ENCODE assay signal across 24 cellular contexts in the genomic region with DNA sequence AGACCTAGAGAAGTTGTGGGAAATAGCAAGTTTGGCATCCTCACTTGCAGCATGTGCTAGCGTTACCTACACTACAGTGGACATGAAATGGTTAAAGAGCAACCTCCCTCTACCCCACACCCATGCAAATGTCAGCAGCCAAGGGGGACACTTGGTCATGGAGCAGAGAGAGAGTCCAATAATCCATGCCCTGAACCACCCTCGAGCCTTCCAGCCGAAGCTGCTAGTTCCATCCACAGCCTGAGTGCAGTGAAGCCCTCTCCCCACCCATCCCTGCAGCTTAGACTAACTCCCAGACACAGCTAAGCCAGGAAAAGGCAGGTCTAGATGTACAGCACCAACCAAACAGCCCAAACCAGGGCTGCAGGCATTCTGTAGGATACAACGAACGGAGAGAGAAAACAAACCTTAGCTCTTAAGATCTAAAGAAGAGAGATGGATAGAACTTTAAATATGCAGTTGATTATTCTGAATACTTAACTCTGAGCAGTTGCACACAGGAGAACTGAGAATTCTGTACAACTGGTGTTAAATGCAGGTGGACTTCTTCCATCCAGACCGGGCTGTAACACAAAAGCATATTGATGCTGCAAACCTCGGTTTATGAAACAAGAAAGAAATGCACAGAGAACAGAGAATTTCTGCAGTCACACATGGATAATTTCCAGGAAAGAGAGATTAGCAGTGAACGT.
DNase-seq lines count a peak whose midpoint lies in the region; ATAC-seq lines count a peak whose summit lies in the region.
"Had no signal": no experiment of that assay in that cellular context is flagged by ENCODE, and none has a peak within 500 bp of the region (broad histone marks: within the 10 kb centered on the region; RNA-seq: fewer than 3 reads in every experiment).

No MANE protein-coding gene starts in this region.

- no peak for ATAC-seq in GM18511 (IDR thresholded peaks at IDR 0.05; ENCODE audit: unreplicated experiment)
- ATAC-seq: GM12878, K562, PC-3 had no signal

- H3K27ac ChIP-seq in angular gyrus (ENCODE audit: low read depth, low read length) = peak overlapping the region; percentile 81
- H3K27ac ChIP-seq: SK-N-MC had no signal

- H3K9me3 Mint-ChIP-seq in activated T-helper 1 cell treated with anti-CD3 and anti-CD28 coated beads, Interleukin-12 subunit alpha, Interleukin-12 subunit beta, Interleukin-2, Interleukin-4 antibody, amounts not matched to agents 30 ng/mL and 10 ng/mL and 1 ng/mL, durations not matched to agents 14 hours and 24 hours and 36 hours = no peaks in the 10 kb centered on the region
- no peaks in the 10 kb centered on the region for H3K9me3 Mint-ChIP-seq in activated CD4-positive, alpha-beta T cell treated with anti-CD3 and anti-CD28 coated beads, Interleukin-2, amount 10 ng/mL, durations not matched to agents 24 days and 14 days

- H3K36me3 Mint-ChIP-seq in activated T-helper 1 cell treated with anti-CD3 and anti-CD28 coated beads, Interleukin-12 subunit alpha, Interleukin-12 subunit beta, Interleukin-2, Interleukin-4 antibody, amounts not matched to agents 30 ng/mL and 10 ng/mL and 1 ng/mL, durations not matched to agents 14 hours and 24 hours and 36 hours (ENCODE audit: low read depth) = no peaks in the 10 kb centered on the region
- H3K36me3 Mint-ChIP-seq in activated CD4-positive, alpha-beta T cell treated with anti-CD3 and anti-CD28 coated beads, Interleukin-2, amount 10 ng/mL, durations not matched to agents 24 days and 14 days (ENCODE audit: low read depth) = no peaks in the 10 kb centered on the region
- H3K36me3 Mint-ChIP-seq: CD4-positive, alpha-beta memory T cell had no signal

- peak; percentile 35 for DNase-seq in inferior parietal cortex (ENCODE audit: extremely low spot score)
- peak; percentile 21 for DNase-seq in midbrain (lab: John Stamatoyannopoulos, UW)
- DNase-seq in activated T-helper 1 cell treated with anti-CD3 and anti-CD28 coated beads, Interleukin-12 subunit alpha, Interleukin-12 subunit beta, Interleukin-2, Interleukin-4 antibody, amounts not matched to agents 30 ng/mL and 10 ng/mL and 1 ng/mL, durations not matched to agents 14 hours and 24 hours and 36 hours (ENCODE audit: low spot score) = no peak
- DNase-seq in epidermal melanocyte (ENCODE audit: insufficient read length, low spot score) = no peak
- DNase-seq in activated CD4-positive, alpha-beta T cell treated with anti-CD3 and anti-CD28 coated beads, Interleukin-2, amount 10 ng/mL, durations not matched to agents 24 days and 14 days = no peak
- DNase-seq: Caco-2; CD4-positive, alpha-beta memory T cell; DMS 273 treated with DMSO at 0.1 percent for 48 hours; DND-41; GOT3; MG63; NCI-H1417; NCI-H1694 treated with DMSO at 0.1 percent for 48 hours; NCI-H2081 treated with DMSO at 0.1 percent for 48 hours; NCI-H446; NCI-H526; PC-3; RPMI8226; SHP77 had no signal

- H3K4me3 Mint-ChIP-seq in activated T-helper 1 cell treated with anti-CD3 and anti-CD28 coated beads, Interleukin-12 subunit alpha, Interleukin-12 subunit beta, Interleukin-2, Interleukin-4 antibody, amounts not matched to agents 30 ng/mL and 10 ng/mL and 1 ng/mL, durations not matched to agents 14 hours and 24 hours and 36 hours = no peak overlapping the region
- no peak overlapping the region for H3K4me3 Mint-ChIP-seq in activated CD4-positive, alpha-beta T cell treated with anti-CD3 and anti-CD28 coated beads, Interleukin-2, amount 10 ng/mL, durations not matched to agents 24 days and 14 days
- H3K4me3 Mint-ChIP-seq: CD4-positive, alpha-beta memory T cell had no signal

- H3K27me3 Mint-ChIP-seq in activated T-helper 1 cell treated with anti-CD3 and anti-CD28 coated beads, Interleukin-12 subunit alpha, Interleukin-12 subunit beta, Interleukin-2, Interleukin-4 antibody, amounts not matched to agents 30 ng/mL and 10 ng/mL and 1 ng/mL, durations not matched to agents 14 hours and 24 hours and 36 hours (ENCODE audit: insufficient read depth) = peaks cover 15% of the 10 kb centered on the region
- H3K27me3 Mint-ChIP-seq in activated CD4-positive, alpha-beta T cell treated with anti-CD3 and anti-CD28 coated beads, Interleukin-2, amount 10 ng/mL, durations not matched to agents 24 days and 14 days = peaks cover 9% of the 10 kb centered on the region

- intact Hi-C loops in activated T-helper 1 cell treated with anti-CD3 and anti-CD28 coated beads, Interleukin-12 subunit alpha, Interleukin-12 subunit beta, Interleukin-2, Interleukin-4 antibody, amounts not matched to agents 30 ng/mL and 10 ng/mL and 1 ng/mL, durations not matched to agents 14 hours and 24 hours and 36 hours (cut with micrococcal nuclease) = no loop called here
- intact Hi-C loops in activated CD4-positive, alpha-beta T cell treated with anti-CD3 and anti-CD28 coated beads, Interleukin-2, amount 10 ng/mL, durations not matched to agents 24 days and 14 days (cut with micrococcal nuclease) = no loop called here

- H3K27ac Mint-ChIP-seq in activated T-helper 1 cell treated with anti-CD3 and anti-CD28 coated beads, Interleukin-12 subunit alpha, Interleukin-12 subunit beta, Interleukin-2, Interleukin-4 antibody, amounts not matched to agents 30 ng/mL and 10 ng/mL and 1 ng/mL, durations not matched to agents 14 hours and 24 hours and 36 hours = no peak overlapping the region
- no peak overlapping the region for H3K27ac Mint-ChIP-seq in activated CD4-positive, alpha-beta T cell treated with anti-CD3 and anti-CD28 coated beads, Interleukin-2, amount 10 ng/mL, durations not matched to agents 24 days and 14 days
- H3K27ac Mint-ChIP-seq: CD4-positive, alpha-beta memory T cell had no signal

- H3K4me1 Mint-ChIP-seq in activated T-helper 1 cell treated with anti-CD3 and anti-CD28 coated beads, Interleukin-12 subunit alpha, Interleukin-12 subunit beta, Interleukin-2, Interleukin-4 antibody, amounts not matched to agents 30 ng/mL and 10 ng/mL and 1 ng/mL, durations not matched to agents 14 hours and 24 hours and 36 hours (ENCODE audit: low read depth) = peaks cover 3% of the 10 kb centered on the region
- no peaks in the 10 kb centered on the region for H3K4me1 Mint-ChIP-seq in activated CD4-positive, alpha-beta T cell treated with anti-CD3 and anti-CD28 coated beads, Interleukin-2, amount 10 ng/mL, durations not matched to agents 24 days and 14 days
- H3K4me1 Mint-ChIP-seq: CD4-positive, alpha-beta memory T cell had no signal

Comparison
In these comparisons a context has a peak if more than half of its experiments do, and no peak if none do; other contexts are left out.
1. DNase-seq: peak in inferior parietal cortex (single experiment) and midbrain (single experiment); none in activated T-helper 1 cell treated with anti-CD3 and anti-CD28 coated beads, Interleukin-12 subunit alpha, Interleukin-12 subunit beta, Interleukin-2, Interleukin-4 antibody, amounts not matched to agents 30 ng/mL and 10 ng/mL and 1 ng/mL, durations not matched to agents 14 hours and 24 hours and 36 hours (single experiment), epidermal melanocyte (single experiment) and activated CD4-positive, alpha-beta T cell treated with anti-CD3 and anti-CD28 coated beads, Interleukin-2, amount 10 ng/mL, durations not matched to agents 24 days and 14 days (single experiment).